1 cellular context compared by ENCODE assay signal in the genomic region with DNA sequence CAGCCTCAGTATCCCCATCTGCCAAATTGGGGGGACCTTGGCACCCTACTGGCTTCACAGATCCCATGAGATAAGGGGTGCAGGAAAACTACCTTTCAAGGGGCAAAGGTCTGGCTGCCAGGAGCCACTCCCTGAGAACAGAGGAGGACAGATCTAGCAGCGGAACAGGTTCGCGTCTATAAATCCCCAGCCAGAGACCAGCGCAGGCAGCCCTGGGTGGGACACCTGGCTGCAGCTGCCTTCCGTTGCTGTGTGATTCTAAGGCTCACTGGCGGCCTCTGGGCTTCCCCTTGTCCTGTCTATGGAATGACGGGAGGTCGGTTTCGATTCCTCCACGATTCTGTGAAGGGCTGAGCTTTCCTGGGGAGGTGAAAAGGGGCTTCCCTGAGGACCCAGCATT.
TF ChIP-seq lines count a peak whose summit lies in the region.

No MANE protein-coding gene starts in this region.

TF ChIP-seq in IMR-90, 13 proteins besides CTCF, POLR2A, EP300 and RAD21:
- TF ChIP-seq RCOR1 (IDR thresholded peaks at IDR 0.05; ENCODE audit: insufficient replicate concordance, low read length) (no peak), MXI1 (IDR thresholded peaks at IDR 0.05; ENCODE audit: borderline replicate concordance, low read depth, low read length) (no peak), MAZ (IDR thresholded peaks at IDR 0.05; ENCODE audit: borderline replicate concordance, low read depth, low read length) (no peak), BHLHE40 (IDR thresholded peaks at IDR 0.05; ENCODE audit: low read depth, low read length) (no peak), RFX5 (IDR thresholded peaks at IDR 0.05; ENCODE audit: low read depth, low read length) (no peak)
- TF ChIP-seq, protein P1, sequence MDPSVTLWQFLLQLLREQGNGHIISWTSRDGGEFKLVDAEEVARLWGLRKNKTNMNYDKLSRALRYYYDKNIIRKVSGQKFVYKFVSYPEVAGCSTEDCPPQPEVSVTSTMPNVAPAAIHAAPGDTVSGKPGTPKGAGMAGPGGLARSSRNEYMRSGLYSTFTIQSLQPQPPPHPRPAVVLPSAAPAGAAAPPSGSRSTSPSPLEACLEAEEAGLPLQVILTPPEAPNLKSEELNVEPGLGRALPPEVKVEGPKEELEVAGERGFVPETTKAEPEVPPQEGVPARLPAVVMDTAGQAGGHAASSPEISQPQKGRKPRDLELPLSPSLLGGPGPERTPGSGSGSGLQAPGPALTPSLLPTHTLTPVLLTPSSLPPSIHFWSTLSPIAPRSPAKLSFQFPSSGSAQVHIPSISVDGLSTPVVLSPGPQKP (IDR thresholded peaks at IDR 0.05; ENCODE audit: borderline replicate concordance, low read depth, low read length), result no peak
- TF ChIP-seq, protein P2, sequence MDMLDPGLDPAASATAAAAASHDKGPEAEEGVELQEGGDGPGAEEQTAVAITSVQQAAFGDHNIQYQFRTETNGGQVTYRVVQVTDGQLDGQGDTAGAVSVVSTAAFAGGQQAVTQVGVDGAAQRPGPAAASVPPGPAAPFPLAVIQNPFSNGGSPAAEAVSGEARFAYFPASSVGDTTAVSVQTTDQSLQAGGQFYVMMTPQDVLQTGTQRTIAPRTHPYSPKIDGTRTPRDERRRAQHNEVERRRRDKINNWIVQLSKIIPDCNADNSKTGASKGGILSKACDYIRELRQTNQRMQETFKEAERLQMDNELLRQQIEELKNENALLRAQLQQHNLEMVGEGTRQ (IDR thresholded peaks at IDR 0.05; ENCODE audit: low read depth, low read length), result no peak
